Comparison of ENCODE assay signal across 15 cellular contexts in the genomic region with DNA sequence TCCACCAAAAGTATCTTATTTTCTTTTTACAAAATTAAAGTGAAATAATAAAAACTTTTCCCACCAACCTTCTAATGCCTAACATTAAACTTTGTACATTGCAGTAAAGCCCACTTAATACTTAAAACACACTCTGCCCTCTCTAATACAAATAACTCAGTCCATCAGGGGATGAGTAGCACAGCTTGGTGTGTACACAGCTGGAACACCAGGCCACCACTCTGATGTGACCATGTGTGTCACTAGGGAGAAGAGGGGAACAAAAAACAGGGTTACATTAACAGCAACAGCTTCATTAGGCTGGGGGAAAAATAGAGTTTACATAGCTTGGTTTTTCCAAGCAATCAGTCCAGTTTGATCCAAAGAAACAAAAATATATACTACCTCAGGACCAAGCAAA.
"Had no signal": no experiment of that assay in that cellular context is flagged by ENCODE, and none has a peak within 500 bp of the region (broad histone marks: within the 10 kb centered on the region; RNA-seq: fewer than 3 reads in every experiment).

No MANE protein-coding gene starts in this region.

- DNase-seq: activated CD4-positive, alpha-beta T cell treated with anti-CD3 and anti-CD28 coated beads, Interleukin-2, amount 50 U/mL, for 48 hours; activated CD8-positive, alpha-beta memory T cell treated with anti-CD3 and anti-CD28 coated beads, Interleukin-2, amount 10 ng/mL, durations not matched to agents 7 days and 5 days; activated T-cell treated with anti-CD3 and anti-CD28 coated beads, Interleukin-2, amount 50 U/mL, for 24 hours; central memory CD4-positive, alpha-beta T cell; left lung; naive B cell; ovary; stimulated activated CD4-positive, alpha-beta T cell treated with anti-CD3 and anti-CD28 coated beads, Interleukin-12 subunit alpha, Interleukin-12 subunit beta, amount 100 ng/mL, for 4 hours; stimulated activated CD4-positive, alpha-beta T cell treated with anti-CD3 and anti-CD28 coated beads, Interleukin-2, amount 100 ng/mL, for 24 hours; stomach; testis; upper lobe of right lung; WERI-Rb-1 had no signal

- ATAC-seq: activated CD8-positive, alpha-beta memory T cell treated with anti-CD3 and anti-CD28 coated beads, Interleukin-2, amount 10 ng/mL, durations not matched to agents 7 days and 5 days; esophagus mucosa; left lung; upper lobe of right lung had no signal

- FAIRE-seq: keratinocyte had no signal
